In genomic region chr5:10343486-10343885, GRCh38 we compare ENCODE assay signal across 28 cellular contexts. TPM values are rescaled to one million over a fixed set of nuclear protein-coding genes. Genes with fewer than 3 reads are reported as not detected.
DNase-seq lines count a peak whose midpoint lies in the region; ATAC-seq and TF ChIP-seq lines count a peak whose summit lies in the region.
"Had no signal": no experiment of that assay in that cellular context is flagged by ENCODE, and none has a peak within 500 bp of the region (broad histone marks: within the 10 kb centered on the region; RNA-seq: fewer than 3 reads in every experiment).

No MANE protein-coding gene starts in this region.

- no peaks in the 10 kb centered on the region for H3K36me3 ChIP-seq in upper lobe of left lung
- H3K36me3 ChIP-seq: BE2C had no signal

- peak; percentile 48 for DNase-seq in activated CD4-positive, alpha-beta T cell treated with anti-CD3 and anti-CD28 coated beads, Interleukin-2, amount 10 ng/mL, durations not matched to agents 24 days and 14 days
- no peak for DNase-seq in activated CD4-positive, alpha-beta T cell treated with anti-CD3 and anti-CD28 coated beads, Interleukin-2, amount 50 U/mL, for 4 hours
- DNase-seq in GM04504 (ENCODE audit: low read depth) (peak; percentile 54), omental fat pad (ENCODE audit: low spot score) (no peak), hippocampal formation (lab: John Stamatoyannopoulos, UW) (no peak), GDM1 (lab: John Stamatoyannopoulos, UW) (no peak), upper lobe of left lung (no peak)
- DNase-seq: BE2C, Calu3, DMS79 treated with DMSO at 0.1 percent for 48 hours, H9, Kasumi-1, MV-4-11, NCI-H1105 treated with DMSO at 0.1 percent for 48 hours, NCI-H146, NCI-H1930, NCI-H2107, NCI-H446, NCI-H524 treated with DMSO at 0.1 percent for 48 hours, NCI-H774, SIG-M5 had no signal

- H3K9me3 ChIP-seq in upper lobe of left lung = no peaks in the 10 kb centered on the region
- H3K9me3 ChIP-seq: BE2C had no signal

- no peaks in the 10 kb centered on the region for H3K27me3 ChIP-seq in upper lobe of left lung
- H3K27me3 ChIP-seq: BE2C had no signal

- H3K27me3 Mint-ChIP-seq in activated CD4-positive, alpha-beta T cell treated with anti-CD3 and anti-CD28 coated beads, Interleukin-2, amount 10 ng/mL, durations not matched to agents 24 days and 14 days = no peaks in the 10 kb centered on the region

- H3K27ac ChIP-seq in upper lobe of left lung = no peak overlapping the region
- H3K27ac ChIP-seq: 22Rv1, SK-N-MC had no signal

- H3K27ac Mint-ChIP-seq in activated CD4-positive, alpha-beta T cell treated with anti-CD3 and anti-CD28 coated beads, Interleukin-2, amount 10 ng/mL, durations not matched to agents 24 days and 14 days = no peak overlapping the region
- H3K27ac Mint-ChIP-seq: CD14-positive monocyte, GM23338, H9 had no signal

- H3K4me3 Mint-ChIP-seq in activated CD4-positive, alpha-beta T cell treated with anti-CD3 and anti-CD28 coated beads, Interleukin-2, amount 10 ng/mL, durations not matched to agents 24 days and 14 days = no peak overlapping the region
- H3K4me3 Mint-ChIP-seq: CD14-positive monocyte, GM23338, H9 had no signal

- H3K36me3 Mint-ChIP-seq in activated CD4-positive, alpha-beta T cell treated with anti-CD3 and anti-CD28 coated beads, Interleukin-2, amount 10 ng/mL, durations not matched to agents 24 days and 14 days (ENCODE audit: low read depth) = no peaks in the 10 kb centered on the region
- H3K36me3 Mint-ChIP-seq: CD14-positive monocyte had no signal

- WGBS in upper lobe of left lung, 2 donors = 90 to 95% methylated on average over 4 of the region's 4 CpGs

- no peaks in the 10 kb centered on the region for H3K4me1 Mint-ChIP-seq in activated CD4-positive, alpha-beta T cell treated with anti-CD3 and anti-CD28 coated beads, Interleukin-2, amount 10 ng/mL, durations not matched to agents 24 days and 14 days
- H3K4me1 Mint-ChIP-seq: CD14-positive monocyte had no signal

- peak; percentile 90 for ATAC-seq in esophagus mucosa
- peak; percentile 70 for ATAC-seq in omental fat pad (ENCODE audit: low FRiP score)
- no peak for ATAC-seq in upper lobe of left lung (ENCODE audit: low FRiP score in 2 of 2)
- ATAC-seq: GM23338, K562, Panc1 had no signal

- no peaks in the 10 kb centered on the region for H3K4me1 ChIP-seq in upper lobe of left lung

- no peak for TF ChIP-seq CTCF in omental fat pad (IDR thresholded peaks at IDR 0.05)
- no peak for TF ChIP-seq CTCF in upper lobe of left lung (IDR thresholded peaks at IDR 0.05)

- no peak for TF ChIP-seq POLR2A in upper lobe of left lung (IDR thresholded peaks at IDR 0.05)

- H3K9me3 Mint-ChIP-seq in activated CD4-positive, alpha-beta T cell treated with anti-CD3 and anti-CD28 coated beads, Interleukin-2, amount 10 ng/mL, durations not matched to agents 24 days and 14 days = no peaks in the 10 kb centered on the region
- H3K9me3 Mint-ChIP-seq: CD14-positive monocyte, GM23338, H9 had no signal

- no peak for TF ChIP-seq EP300 in upper lobe of left lung (IDR thresholded peaks at IDR 0.05)

- no peak overlapping the region for H3K4me3 ChIP-seq in upper lobe of left lung
- H3K4me3 ChIP-seq: GM23338, K562, SK-N-MC had no signal

- intact Hi-C loops in activated CD4-positive, alpha-beta T cell treated with anti-CD3 and anti-CD28 coated beads, Interleukin-2, amount 10 ng/mL, durations not matched to agents 24 days and 14 days (cut with micrococcal nuclease) = no loop called here

RNA-seq across cellular contexts. Expression of gene MARCHF6, which starts 10.0 kb away (rescaled TPM):
- 106 and 113 TPM in 2 replicates for total RNA-seq in activated CD4-positive, alpha-beta T cell treated with anti-CD3 and anti-CD28 coated beads, Interleukin-2, amount 10 ng/mL, durations not matched to agents 24 days and 14 days
- total RNA-seq in esophagus mucosa (50.6 TPM), omental fat pad (100 to 1,000 TPM in 3 of 4 donors, 10 to 100 TPM in 1; 99.0 to 153 (median 120) TPM), upper lobe of left lung (100 to 1,000 TPM in 4 of 6 donors, 10 to 100 TPM in 2; 48.5 to 128 (median 110) TPM)

RNA-seq across cellular contexts. Expression of gene CMBL, which starts 35.8 kb away (rescaled TPM):
- total RNA-seq in activated CD4-positive, alpha-beta T cell treated with anti-CD3 and anti-CD28 coated beads, Interleukin-2, amount 10 ng/mL, durations not matched to agents 24 days and 14 days = 0.35 and 2.0 TPM in 2 replicates
- total RNA-seq in esophagus mucosa (4.5 TPM), omental fat pad (10 to 100 TPM in 1 of 4 donors, 1 to 10 TPM in 3; 7.1 to 16.7 (median 8.7) TPM), upper lobe of left lung (10 to 100 TPM in 2 of 6 donors, 1 to 10 TPM in 4; 8.0 to 19.1 (median 8.4) TPM)

Comparison
In these comparisons a context has a peak if more than half of its experiments do, and no peak if none do; other contexts are left out.
1. DNase-seq: peak in activated CD4-positive, alpha-beta T cell treated with anti-CD3 and anti-CD28 coated beads, Interleukin-2, amount 10 ng/mL, durations not matched to agents 24 days and 14 days (single experiment) and GM04504 (single experiment); none in activated CD4-positive, alpha-beta T cell treated with anti-CD3 and anti-CD28 coated beads, Interleukin-2, amount 50 U/mL, for 4 hours (0 of 2), omental fat pad (single experiment), hippocampal formation (0 of 2), GDM1 (single experiment) and upper lobe of left lung (0 of 2).
2. ATAC-seq: peak in esophagus mucosa (single experiment) and omental fat pad (single experiment); none in upper lobe of left lung (0 of 2).